21 cellular contexts compared by ENCODE assay signal in the genomic region with DNA sequence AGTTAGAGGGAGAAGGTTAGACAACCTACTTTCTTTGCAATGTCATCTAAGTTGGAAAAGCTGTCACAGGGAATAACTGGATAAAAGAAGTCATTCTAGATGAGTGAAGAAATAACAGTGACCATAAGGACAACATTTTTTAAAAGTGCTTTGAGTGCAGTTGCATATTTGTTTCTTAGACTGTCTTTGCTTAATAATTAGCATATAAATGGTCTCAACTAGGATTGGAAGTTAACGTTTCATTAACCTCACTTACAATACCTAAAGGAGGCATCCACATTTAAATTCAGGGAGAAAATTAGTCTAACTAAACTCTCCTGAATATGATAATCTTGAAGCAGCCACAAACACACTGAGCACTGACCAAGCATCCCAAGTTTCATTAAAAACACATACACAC.
DNase-seq lines count a peak whose midpoint lies in the region; ATAC-seq, FAIRE-seq and TF ChIP-seq lines count a peak whose summit lies in the region.
"Had no signal": no experiment of that assay in that cellular context is flagged by ENCODE, and none has a peak within 500 bp of the region (broad histone marks: within the 10 kb centered on the region; RNA-seq: fewer than 3 reads in every experiment).

No MANE protein-coding gene starts in this region.

- H3K27me3 ChIP-seq in GM23248 (replicated peaks; ENCODE audit: insufficient read depth) = no peaks in the 10 kb centered on the region
- no peaks in the 10 kb centered on the region for H3K27me3 ChIP-seq in HUES64 (ENCODE audit: insufficient read depth, low read length)
- H3K27me3 ChIP-seq in astrocyte (ENCODE audit: insufficient read depth, low read length) = no peaks in the 10 kb centered on the region
- H3K27me3 ChIP-seq in neuron (ENCODE audit: insufficient read depth, low read length) = no peaks in the 10 kb centered on the region

- H3K4me3 Mint-ChIP-seq in astrocyte (ENCODE audit: unreplicated experiment) = no peak overlapping the region
- H3K4me3 Mint-ChIP-seq in stimulated activated naive B cell treated with anti-CD40 and anti-IgM and Interleukin-4, amounts not matched to agents 10 μg/mL and 1 μg/mL and 100 μg/mL, for 72 hours = no peak overlapping the region
- H3K4me3 Mint-ChIP-seq: B cell, CD14-positive monocyte had no signal

- 39 to 56% methylated on average over 1 of the region's 1 CpG for WGBS in GM23248 (ENCODE audit: low coverage in 1 of 2, low lambda C conversion rate in 2 of 2, missing lambda C conversion rate in 2 of 2), 2 experiments
- WGBS in HUES64 = 11% methylated on average over 1 of the region's 1 CpG

- H3K27ac Mint-ChIP-seq in astrocyte (ENCODE audit: unreplicated experiment) = peak overlapping the region; percentile 76
- no peak overlapping the region for H3K27ac Mint-ChIP-seq in stimulated activated naive B cell treated with anti-CD40 and anti-IgM and Interleukin-4, amounts not matched to agents 10 μg/mL and 1 μg/mL and 100 μg/mL, for 72 hours
- H3K27ac Mint-ChIP-seq: B cell, CD14-positive monocyte had no signal

- TF ChIP-seq CTCF in astrocyte (IDR thresholded peaks at IDR 0.05; ENCODE audit: insufficient read depth, low read depth, low read length) = no peak

- peaks cover 8% of the 10 kb centered on the region for H3K9me3 Mint-ChIP-seq in astrocyte (ENCODE audit: unreplicated experiment)
- no peaks in the 10 kb centered on the region for H3K9me3 Mint-ChIP-seq in stimulated activated naive B cell treated with anti-CD40 and anti-IgM and Interleukin-4, amounts not matched to agents 10 μg/mL and 1 μg/mL and 100 μg/mL, for 72 hours

- no peaks in the 10 kb centered on the region for H3F3A ChIP-seq in GM23248 (ENCODE audit: insufficient read depth)

- H3K36me3 ChIP-seq in GM23248 (ENCODE audit: low read depth) (no peaks in the 10 kb centered on the region), HUES64 (ENCODE audit: insufficient read depth, low read length) (peaks cover 4% of the 10 kb centered on the region; the same call in 1 of the 2 replicates), astrocyte (ENCODE audit: insufficient read depth, low read length) (no peaks in the 10 kb centered on the region), neuron (ENCODE audit: insufficient read depth, low read length) (no peaks in the 10 kb centered on the region)

- no peaks in the 10 kb centered on the region for H4K20me1 ChIP-seq in GM23248 (ENCODE audit: insufficient read depth)
- no peaks in the 10 kb centered on the region for H4K20me1 ChIP-seq in astrocyte (ENCODE audit: insufficient read depth, low read length)

- no peak for FAIRE-seq in astrocyte (lab: Jason Lieb, UNC)
- FAIRE-seq: D721Med, GM18507 had no signal

- intact Hi-C loops in left colon (cut with DNase I, micrococcal nuclease) = no loop called here

- H3K9me3 ChIP-seq in GM23248 (ENCODE audit: low read depth) (no peaks in the 10 kb centered on the region), HUES64 (ENCODE audit: insufficient read depth, low read depth, low read length) (peaks cover 14% of the 10 kb centered on the region), astrocyte (ENCODE audit: insufficient read depth, low read depth, low read length) (no peaks in the 10 kb centered on the region), neuron (ENCODE audit: low read length) (peaks cover 1% of the 10 kb centered on the region)

- H3K9ac ChIP-seq in GM23248 (no peak overlapping the region), HUES64 (ENCODE audit: low read depth, low read length) (no peak overlapping the region; the same call in 1 of the 2 replicates), astrocyte (ENCODE audit: low read length) (no peak overlapping the region)

- H3K4me3 ChIP-seq in GM23248 = no peak overlapping the region
- H3K4me3 ChIP-seq in HUES64 (ENCODE audit: low read length) = no peak overlapping the region
- no peak overlapping the region for H3K4me3 ChIP-seq in astrocyte (ENCODE audit: insufficient read depth, low read depth, low read length)
- H3K4me3 ChIP-seq in neuron (ENCODE audit: low read length) = no peak overlapping the region

- H3K9me2 ChIP-seq in GM23248 (ENCODE audit: insufficient read depth) = no peaks in the 10 kb centered on the region

- ATAC-seq in GM18870 (IDR thresholded peaks at IDR 0.05; ENCODE audit: unreplicated experiment) = no peak
- ATAC-seq in stimulated activated naive B cell treated with anti-CD40 and anti-IgM and Interleukin-4, amounts not matched to agents 10 μg/mL and 1 μg/mL and 100 μg/mL, for 72 hours (replicated peaks) = no peak
- ATAC-seq in left colon = no peak
- ATAC-seq in HG02938 (IDR thresholded peaks at IDR 0.05; ENCODE audit: unreplicated experiment) = no peak
- ATAC-seq: PC-3, SK-N-SH treated with all-trans-retinoic acid at 6 μM for 48 hours had no signal

- DNase-seq in GM23248 (no peak), astrocyte (ENCODE audit: low read depth) (no peak), left colon (no peak)
- no peak for DNase-seq in stimulated activated naive B cell treated with anti-CD40 and anti-IgM and Interleukin-4, amounts not matched to agents 10 μg/mL and 1 μg/mL and 100 μg/mL, for 72 hours
- DNase-seq: GDM1, Karpas-422, NCI-H1694 treated with DMSO at 0.1 percent for 48 hours, NCI-H2081 treated with DMSO at 0.1 percent for 48 hours, NCI-H446, NCI-H526, PC-3, SIG-M5 had no signal

- H3K4me2 ChIP-seq in GM23248 (ENCODE audit: unreplicated experiment) (no peak overlapping the region), astrocyte (ENCODE audit: low read length) (no peak overlapping the region)

- H2AFZ ChIP-seq in GM23248 = peak overlapping the region; percentile 37
- H2AFZ ChIP-seq in astrocyte (ENCODE audit: low read depth, low read length) = no peak overlapping the region
- H2AFZ ChIP-seq in neuron (ENCODE audit: low read depth, low read length) = peak overlapping the region; percentile 16

- in situ Hi-C loops in GM23248 (cut with MboI) = no loop called here

- H3K36me3 Mint-ChIP-seq in astrocyte (ENCODE audit: low read depth, unreplicated experiment) = no peaks in the 10 kb centered on the region
- no peaks in the 10 kb centered on the region for H3K36me3 Mint-ChIP-seq in stimulated activated naive B cell treated with anti-CD40 and anti-IgM and Interleukin-4, amounts not matched to agents 10 μg/mL and 1 μg/mL and 100 μg/mL, for 72 hours
- H3K36me3 Mint-ChIP-seq: CD14-positive monocyte had no signal

- peaks cover 4% of the 10 kb centered on the region for H3K4me1 Mint-ChIP-seq in astrocyte (ENCODE audit: low read depth, unreplicated experiment)
- H3K4me1 Mint-ChIP-seq in stimulated activated naive B cell treated with anti-CD40 and anti-IgM and Interleukin-4, amounts not matched to agents 10 μg/mL and 1 μg/mL and 100 μg/mL, for 72 hours = no peaks in the 10 kb centered on the region
- H3K4me1 Mint-ChIP-seq: B cell, CD14-positive monocyte had no signal

- H3K79me2 ChIP-seq in GM23248 (ENCODE audit: insufficient read depth) = no peaks in the 10 kb centered on the region
- no peaks in the 10 kb centered on the region for H3K79me2 ChIP-seq in astrocyte (ENCODE audit: insufficient read depth, low read length)

- H3K4me1 ChIP-seq in GM23248 (ENCODE audit: insufficient read depth) (no peaks in the 10 kb centered on the region), HUES64 (ENCODE audit: insufficient read depth, low read length) (peaks cover 12% of the 10 kb centered on the region), astrocyte (ENCODE audit: insufficient read depth, low read length) (no peaks in the 10 kb centered on the region), neuron (ENCODE audit: insufficient read depth, low read length) (peaks cover 11% of the 10 kb centered on the region)

- H3K27ac ChIP-seq in GM23248 = no peak overlapping the region
- peak overlapping the region; percentile 32; the same call in 1 of the 2 replicates for H3K27ac ChIP-seq in HUES64 (ENCODE audit: low read depth, low read length)
- no peak overlapping the region for H3K27ac ChIP-seq in astrocyte (ENCODE audit: low read depth, low read length)

- no peaks in the 10 kb centered on the region for H3K27me3 Mint-ChIP-seq in astrocyte (ENCODE audit: low read depth, unreplicated experiment)
- H3K27me3 Mint-ChIP-seq in stimulated activated naive B cell treated with anti-CD40 and anti-IgM and Interleukin-4, amounts not matched to agents 10 μg/mL and 1 μg/mL and 100 μg/mL, for 72 hours = no peaks in the 10 kb centered on the region
- H3K27me3 Mint-ChIP-seq: B cell had no signal
